In the genomic region with DNA sequence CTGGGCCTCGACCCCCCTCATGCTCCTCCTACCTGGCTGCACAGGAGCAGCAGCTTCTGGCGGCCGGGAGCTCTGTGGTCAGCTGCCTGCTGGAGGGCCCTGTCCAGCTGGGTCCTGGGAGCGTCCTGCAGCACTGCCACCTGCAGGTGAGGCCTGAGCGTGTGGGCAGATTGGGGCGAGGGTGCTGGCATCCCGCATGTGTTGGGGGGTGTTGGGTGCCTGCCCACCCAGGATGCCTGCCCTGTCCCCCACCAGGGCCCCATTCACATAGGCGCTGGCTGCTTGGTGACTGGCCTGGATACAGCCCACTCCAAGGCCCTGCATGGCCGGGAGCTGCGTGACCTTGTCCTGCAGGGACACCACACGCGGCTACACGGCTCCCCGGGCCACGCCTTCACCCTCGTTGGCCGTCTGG, we compare ENCODE assay signal across 9 cellular contexts. TPM values are rescaled to one million over a fixed set of nuclear protein-coding genes. Genes with fewer than 3 reads are reported as not detected.
DNase-seq lines count a peak whose midpoint lies in the region; ATAC-seq and TF ChIP-seq lines count a peak whose summit lies in the region.
"Had no signal": no experiment of that assay in that cellular context is flagged by ENCODE, and none has a peak within 500 bp of the region (broad histone marks: within the 10 kb centered on the region; RNA-seq: fewer than 3 reads in every experiment).

No MANE protein-coding gene starts in this region.

- no peaks in the 10 kb centered on the region for H3K9me2 ChIP-seq in Loucy (replicated peaks; ENCODE audit: low read depth, low read length)

- no peak overlapping the region for H3K4me3 Mint-ChIP-seq in endothelial cell (ENCODE audit: unreplicated experiment)
- no peak overlapping the region for H3K4me3 Mint-ChIP-seq in activated CD8-positive, alpha-beta T cell treated with anti-CD3 and anti-CD28 coated beads for 36 hours

- H3K79me2 ChIP-seq in Loucy (ENCODE audit: insufficient read depth, low read length): no peaks in the 10 kb centered on the region

- H3K4me2 ChIP-seq in Loucy (ENCODE audit: low read depth, low read length, poor library complexity, severe bottlenecking): no peak overlapping the region

- no peaks in the 10 kb centered on the region for H3K4me1 Mint-ChIP-seq in endothelial cell (ENCODE audit: unreplicated experiment)
- H3K4me1 Mint-ChIP-seq in activated CD8-positive, alpha-beta T cell treated with anti-CD3 and anti-CD28 coated beads for 36 hours (ENCODE audit: low read depth): peaks cover 3% of the 10 kb centered on the region

- CTCF ChIA-PET in activated CD8-positive, alpha-beta T cell treated with anti-CD3 and anti-CD28 coated beads for 36 hours (lab: Charles Lee): no interaction called here

- H3K9me3 ChIP-seq in BE2C: no peaks in the 10 kb centered on the region
- H3K9me3 ChIP-seq in Loucy (ENCODE audit: insufficient read depth, low read depth, low read length): no peaks in the 10 kb centered on the region

- POLR2A ChIA-PET in activated CD8-positive, alpha-beta T cell treated with anti-CD3 and anti-CD28 coated beads for 36 hours (lab: Charles Lee): no interaction called here

- intact Hi-C loops in activated CD8-positive, alpha-beta T cell treated with anti-CD3 and anti-CD28 coated beads for 36 hours (cut with micrococcal nuclease): no loop called here

- H3K4me3 ChIP-seq in BE2C (ENCODE audit: low read depth, low read length) (no peak overlapping the region), Loucy (ENCODE audit: low read length, poor library complexity, severe bottlenecking) (no peak overlapping the region)

- no peaks in the 10 kb centered on the region for H3K36me3 Mint-ChIP-seq in endothelial cell (ENCODE audit: low read depth, unreplicated experiment)
- H3K36me3 Mint-ChIP-seq in activated CD8-positive, alpha-beta T cell treated with anti-CD3 and anti-CD28 coated beads for 36 hours (ENCODE audit: low read depth): no peaks in the 10 kb centered on the region

- DNase-seq in BE2C (peak; percentile 39), endothelial cell (ENCODE audit: low spot score) (peak; percentile 67), myocyte (ENCODE audit: low read depth) (peak; percentile 28), germinal center (ENCODE audit: low spot score) (no peak)
- DNase-seq in activated CD8-positive, alpha-beta T cell treated with anti-CD3 and anti-CD28 coated beads for 36 hours: no peak
- DNase-seq: SIG-M5 had no signal

- no peaks in the 10 kb centered on the region for H3K27me3 ChIP-seq in BE2C
- no peaks in the 10 kb centered on the region for H3K27me3 ChIP-seq in Loucy (ENCODE audit: insufficient read depth, low read length, poor library complexity, severe bottlenecking)

- no peaks in the 10 kb centered on the region for H3K9me3 Mint-ChIP-seq in endothelial cell (ENCODE audit: unreplicated experiment)
- H3K9me3 Mint-ChIP-seq in activated CD8-positive, alpha-beta T cell treated with anti-CD3 and anti-CD28 coated beads for 36 hours: no peaks in the 10 kb centered on the region

- no peak overlapping the region for H3K27ac Mint-ChIP-seq in endothelial cell (ENCODE audit: unreplicated experiment)
- no peak overlapping the region for H3K27ac Mint-ChIP-seq in activated CD8-positive, alpha-beta T cell treated with anti-CD3 and anti-CD28 coated beads for 36 hours

- H3K27me3 Mint-ChIP-seq in endothelial cell (ENCODE audit: unreplicated experiment): peaks cover 4% of the 10 kb centered on the region
- no peaks in the 10 kb centered on the region for H3K27me3 Mint-ChIP-seq in activated CD8-positive, alpha-beta T cell treated with anti-CD3 and anti-CD28 coated beads for 36 hours

- no peak for ATAC-seq in HG02623 (IDR thresholded peaks at IDR 0.05; ENCODE audit: unreplicated experiment)
- no peak for ATAC-seq in activated CD8-positive, alpha-beta T cell treated with anti-CD3 and anti-CD28 coated beads for 36 hours
- ATAC-seq in GM21717 (IDR thresholded peaks at IDR 0.05; ENCODE audit: unreplicated experiment): no peak

- H3K9ac ChIP-seq in Loucy (ENCODE audit: low read depth, low read length, poor library complexity, severe bottlenecking): no peak overlapping the region

- H4K20me1 ChIP-seq in Loucy (ENCODE audit: insufficient read depth, low read length, poor library complexity, severe bottlenecking): no peaks in the 10 kb centered on the region

- peaks cover 8% of the 10 kb centered on the region for H3K4me1 ChIP-seq in BE2C
- no peaks in the 10 kb centered on the region for H3K4me1 ChIP-seq in Loucy (ENCODE audit: insufficient read depth, low read length, poor library complexity, severe bottlenecking)

- H3K36me3 ChIP-seq in BE2C: no peaks in the 10 kb centered on the region
- H3K36me3 ChIP-seq in Loucy (ENCODE audit: insufficient read depth, low read length): no peaks in the 10 kb centered on the region

- peak; percentile 39 for TF ChIP-seq CTCF in BE2C (IDR thresholded peaks at IDR 0.05; ENCODE audit: low read depth, low read length)
- TF ChIP-seq CTCF in Loucy (conservative IDR thresholded peaks at IDR 0.05; ENCODE audit: low read length): peak; percentile 48
- no peak for TF ChIP-seq CTCF in endothelial cell (IDR thresholded peaks at IDR 0.05; ENCODE audit: unreplicated experiment)
- no peak for TF ChIP-seq CTCF in activated CD8-positive, alpha-beta T cell treated with anti-CD3 and anti-CD28 coated beads for 36 hours (IDR thresholded peaks at IDR 0.05)

- no peaks in the 10 kb centered on the region for H3F3A ChIP-seq in Loucy (ENCODE audit: low read depth)

- H2AFZ ChIP-seq in Loucy (ENCODE audit: low read length): no peak overlapping the region

RNA-seq across cellular contexts. Expression of a gene that starts 16.5 kb away (rescaled TPM):
- polyA plus RNA-seq in BE2C (2012; ENCODE audit: insufficient read depth, insufficient read length, low read depth): 35.8 TPM
- 14.7 TPM for total RNA-seq in endothelial cell (ENCODE audit: unreplicated experiment)
- total RNA-seq in myocyte: 11.4 and 16.8 TPM in 2 replicates
- polyA plus RNA-seq in myocyte (2012): 9.4 TPM
- total RNA-seq in activated CD8-positive, alpha-beta T cell treated with anti-CD3 and anti-CD28 coated beads for 36 hours: 10 to 100 TPM; 11.0 to 11.1 TPM

RNA-seq across cellular contexts. Expression of a gene that starts 32.0 kb away (rescaled TPM):
- polyA plus RNA-seq in BE2C (2012; ENCODE audit: insufficient read depth, insufficient read length, low read depth): 60.3 TPM
- total RNA-seq in endothelial cell (ENCODE audit: unreplicated experiment) (87.0 TPM), myocyte (14.4 and 16.5 TPM in 2 replicates)
- 22.7 TPM for polyA plus RNA-seq in myocyte (2012)
- total RNA-seq in activated CD8-positive, alpha-beta T cell treated with anti-CD3 and anti-CD28 coated beads for 36 hours: 10 to 100 TPM; 13.2 to 19.0 TPM

RNA-seq across cellular contexts. Expression of a gene that starts 52.4 kb away (rescaled TPM):
- 96.7 TPM for polyA plus RNA-seq in BE2C (2012; ENCODE audit: insufficient read depth, insufficient read length, low read depth)
- total RNA-seq in endothelial cell (ENCODE audit: unreplicated experiment) (64.1 TPM), myocyte (63.1 and 88.9 TPM in 2 replicates)
- 53.7 TPM for polyA plus RNA-seq in myocyte (2012)
- 10 to 100 TPM; 38.0 to 39.0 TPM for total RNA-seq in activated CD8-positive, alpha-beta T cell treated with anti-CD3 and anti-CD28 coated beads for 36 hours

RNA-seq across cellular contexts. Expression of a gene that starts 52.7 kb away (rescaled TPM):
- 117 TPM for polyA plus RNA-seq in BE2C (2012; ENCODE audit: insufficient read depth, insufficient read length, low read depth)
- total RNA-seq in endothelial cell (ENCODE audit: unreplicated experiment) (228 TPM), myocyte (115 and 133 TPM in 2 replicates)
- 164 TPM for polyA plus RNA-seq in myocyte (2012)
- 100 to 1,000 TPM; 543 to 552 TPM for total RNA-seq in activated CD8-positive, alpha-beta T cell treated with anti-CD3 and anti-CD28 coated beads for 36 hours

Comparison
In these comparisons a context has a peak if more than half of its experiments do, and no peak if none do; other contexts are left out.
1. DNase-seq: peak in BE2C (single experiment), endothelial cell (single experiment) and myocyte (single experiment); none in activated CD8-positive, alpha-beta T cell treated with anti-CD3 and anti-CD28 coated beads for 36 hours (single experiment) and germinal center (single experiment).
2. CTCF ChIP-seq: peak in BE2C (single experiment) and Loucy (single experiment); none in endothelial cell (single experiment) and activated CD8-positive, alpha-beta T cell treated with anti-CD3 and anti-CD28 coated beads for 36 hours (single experiment).